ENCODE assay signal across 9 cellular contexts in the genomic region with DNA sequence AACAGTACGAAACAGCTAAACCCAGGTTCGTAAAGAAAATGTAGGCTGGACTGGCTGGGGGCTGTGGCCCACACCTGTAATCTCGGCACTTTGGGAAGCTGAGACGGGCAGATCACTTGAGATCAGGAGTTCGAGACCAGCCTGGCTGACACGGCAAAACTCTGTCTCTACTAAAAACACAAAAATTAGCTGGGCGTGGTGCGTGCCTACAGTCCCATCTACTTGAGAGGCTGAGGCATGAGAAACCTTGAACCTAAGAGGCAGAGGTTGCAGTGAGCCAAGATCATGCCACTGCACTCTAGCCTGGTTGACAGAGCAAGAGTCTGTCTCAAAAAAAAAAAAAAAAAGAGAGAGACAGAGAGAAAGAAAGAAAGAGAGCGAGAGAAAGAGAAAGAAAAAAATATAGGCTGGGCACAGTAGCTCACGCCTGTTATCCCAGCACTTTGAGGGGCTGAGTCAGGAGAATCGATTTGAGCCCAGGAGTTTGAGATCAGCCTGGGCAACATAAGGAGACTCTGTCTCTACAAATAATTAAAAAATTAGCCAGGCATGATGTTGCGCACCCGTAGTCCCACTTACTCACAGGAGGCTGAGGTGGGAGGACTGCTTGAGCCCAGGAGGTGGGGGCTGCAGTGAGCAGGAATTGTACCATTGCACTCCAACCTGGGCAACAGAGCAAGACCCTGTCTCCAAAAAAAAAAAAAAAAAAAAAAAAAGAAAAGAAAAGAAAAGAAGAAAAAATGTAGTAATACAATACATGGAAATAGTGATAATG. TPM values are rescaled to one million over a fixed set of nuclear protein-coding genes. Genes with fewer than 3 reads are reported as not detected.
A peak's percentile ranks its signal among the peaks of the same experiment; 100 is the strongest.
DNase-seq lines count a peak whose midpoint lies in the region; ATAC-seq and TF ChIP-seq lines count a peak whose summit lies in the region.
"Had no signal": no experiment of that assay in that cellular context is flagged by ENCODE, and none has a peak within 500 bp of the region (broad histone marks: within the 10 kb centered on the region; RNA-seq: fewer than 3 reads in every experiment).

No MANE protein-coding gene starts in this region.

- H3K9me3 ChIP-seq in left lung: no peaks in the 10 kb centered on the region

- H3K4me3 Mint-ChIP-seq in HFFc6: peak overlapping the region; percentile 78
- H3K4me3 Mint-ChIP-seq in activated naive CD8-positive, alpha-beta T cell: peak overlapping the region; percentile 76
- peak overlapping the region; percentile 70 to 75 for H3K4me3 Mint-ChIP-seq in stimulated activated naive CD8-positive, alpha-beta T cell treated with anti-CD3 and anti-CD28 coated beads, Interleukin-15, amount 100 ng/mL, for 72 hours

- DNase-seq in HFFc6: no peak
- no peak for DNase-seq in left lung
- no peak for DNase-seq in stimulated activated naive CD8-positive, alpha-beta T cell treated with anti-CD3 and anti-CD28 coated beads, Interleukin-15, amount 100 ng/mL, for 72 hours
- no peak for DNase-seq in 8988T
- no peak for DNase-seq in SW 1271 (lab: John Stamatoyannopoulos, UW)
- DNase-seq in SKM-1 (lab: John Stamatoyannopoulos, UW; ENCODE audit: unreplicated experiment): no peak
- DNase-seq: activated CD8-positive, alpha-beta memory T cell treated with anti-CD3 and anti-CD28 coated beads, Interleukin-2, amount 50 U/mL, for 48 hours; NCI-H1048 had no signal

- H3K27ac ChIP-seq in left lung: peak overlapping the region; percentile 67 to 73

- no peak for TF ChIP-seq CTCF in HFFc6 (IDR thresholded peaks at IDR 0.05)
- TF ChIP-seq CTCF in left lung (IDR thresholded peaks at IDR 0.05): no peak

- H3K36me3 ChIP-seq in left lung: peaks cover 0 to 9% of the 10 kb centered on the region in 2 donors

- intact Hi-C loops in left lung (cut with DNase I): no loop called here

- H3K36me3 Mint-ChIP-seq in HFFc6 (ENCODE audit: low read depth): peaks cover 7% of the 10 kb centered on the region; the same call in 1 of the 2 replicates
- H3K36me3 Mint-ChIP-seq in activated naive CD8-positive, alpha-beta T cell: peaks cover 12% of the 10 kb centered on the region

- H3K27ac Mint-ChIP-seq in HFFc6: peak overlapping the region; percentile 96
- H3K27ac Mint-ChIP-seq in activated naive CD8-positive, alpha-beta T cell: peak overlapping the region; percentile 93
- H3K27ac Mint-ChIP-seq in stimulated activated naive CD8-positive, alpha-beta T cell treated with anti-CD3 and anti-CD28 coated beads, Interleukin-15, amount 100 ng/mL, for 72 hours: peak overlapping the region; percentile 13 to 97

- no peaks in the 10 kb centered on the region for H3K27me3 ChIP-seq in left lung

- no peaks in the 10 kb centered on the region; the same call in 1 of the 2 replicates for H3K27me3 Mint-ChIP-seq in HFFc6 (ENCODE audit: insufficient read depth)
- no peaks in the 10 kb centered on the region for H3K27me3 Mint-ChIP-seq in activated naive CD8-positive, alpha-beta T cell
- no peaks in the 10 kb centered on the region for H3K27me3 Mint-ChIP-seq in stimulated activated naive CD8-positive, alpha-beta T cell treated with anti-CD3 and anti-CD28 coated beads, Interleukin-15, amount 100 ng/mL, for 72 hours

- ATAC-seq in left lung: no peak
- no peak for ATAC-seq in stimulated activated naive CD8-positive, alpha-beta T cell treated with anti-CD3 and anti-CD28 coated beads, Interleukin-15, amount 100 ng/mL, for 72 hours

- peaks cover 98% of the 10 kb centered on the region for H3K4me1 Mint-ChIP-seq in HFFc6 (ENCODE audit: low read depth)
- peaks cover 91% of the 10 kb centered on the region for H3K4me1 Mint-ChIP-seq in activated naive CD8-positive, alpha-beta T cell (ENCODE audit: low read depth)
- H3K4me1 Mint-ChIP-seq in stimulated activated naive CD8-positive, alpha-beta T cell treated with anti-CD3 and anti-CD28 coated beads, Interleukin-15, amount 100 ng/mL, for 72 hours: peaks cover 100% of the 10 kb centered on the region

- no peak overlapping the region for H3K4me3 ChIP-seq in left lung

- no peaks in the 10 kb centered on the region for H3K9me3 Mint-ChIP-seq in HFFc6
- no peaks in the 10 kb centered on the region for H3K9me3 Mint-ChIP-seq in activated naive CD8-positive, alpha-beta T cell (ENCODE audit: low read depth)
- no peaks in the 10 kb centered on the region for H3K9me3 Mint-ChIP-seq in stimulated activated naive CD8-positive, alpha-beta T cell treated with anti-CD3 and anti-CD28 coated beads, Interleukin-15, amount 100 ng/mL, for 72 hours

- H3K4me1 ChIP-seq in left lung: peaks cover 58 to 91% of the 10 kb centered on the region in 2 donors

RNA-seq across cellular contexts. Expression of a gene that starts 35.7 kb away (rescaled TPM):
- 100 to 1,000 TPM; 565 to 646 (median 603) TPM for total RNA-seq in HFFc6 (2021; fragmentation: NEBNext Ultra II Directional; extraction: Animal tissue kit (Norgen Biotek cat#: 25700))
- total RNA-seq in left lung: 100 to 1,000 TPM; 293 to 327 TPM
